17 cellular contexts compared by ENCODE assay signal in genomic region chr1:170714938-170715337, GRCh38. TPM values are rescaled to one million over a fixed set of nuclear protein-coding genes. Genes with fewer than 3 reads are reported as not detected.
"Had no signal": no experiment of that assay in that cellular context is flagged by ENCODE, and none has a peak within 500 bp of the region (broad histone marks: within the 10 kb centered on the region; RNA-seq: fewer than 3 reads in every experiment).

No MANE protein-coding gene starts in this region.

- DNase-seq: effector memory CD8-positive, alpha-beta T cell; esophagus squamous epithelium; foreskin melanocyte; heart left ventricle; hippocampal formation; left colon; left ventricle myocardium superior; mesenchymal stem cell; midbrain; occipital lobe; stimulated activated CD4-positive, alpha-beta T cell treated with anti-CD3 and anti-CD28 coated beads, Interleukin-2, amount 100 ng/mL, for 24 hours; stimulated activated naive CD4-positive, alpha-beta T cell treated with Interleukin-2 at 50 U/mL for 16 hours; trophoblast cell had no signal

- H3K9me3 ChIP-seq: esophagus squamous epithelium had no signal

- H3K27ac Mint-ChIP-seq: dendritic cell treated with granulocyte-macrophage colony-stimulating factor and Interleukin-4, amounts not matched to agents 40 ng/mL and 50 ng/mL, for 4 days; effector memory CD8-positive, alpha-beta T cell; natural killer cell treated with Interleukin-12 subunit alpha and Interleukin-12 subunit beta and Interleukin-15 and Interleukin-18, amount 100 ng/mL, for 72 hours had no signal

- H3K27me3 Mint-ChIP-seq: dendritic cell treated with granulocyte-macrophage colony-stimulating factor and Interleukin-4, amounts not matched to agents 40 ng/mL and 50 ng/mL, for 4 days had no signal

- ATAC-seq: effector memory CD8-positive, alpha-beta T cell; heart left ventricle; left colon; left ventricle myocardium superior; natural killer cell treated with Interleukin-12 subunit alpha and Interleukin-12 subunit beta and Interleukin-15 and Interleukin-18, amount 100 ng/mL, for 72 hours; sciatic nerve had no signal

- H3K4me3 ChIP-seq: esophagus squamous epithelium, heart left ventricle, lung had no signal

- H3K4me3 Mint-ChIP-seq: dendritic cell treated with granulocyte-macrophage colony-stimulating factor and Interleukin-4, amounts not matched to agents 40 ng/mL and 50 ng/mL, for 4 days; effector memory CD8-positive, alpha-beta T cell; natural killer cell treated with Interleukin-12 subunit alpha and Interleukin-12 subunit beta and Interleukin-15 and Interleukin-18, amount 100 ng/mL, for 72 hours had no signal

- H3K27me3 ChIP-seq: esophagus squamous epithelium, heart left ventricle had no signal

- H3K27ac ChIP-seq: esophagus squamous epithelium had no signal

- H3K36me3 Mint-ChIP-seq: natural killer cell treated with Interleukin-12 subunit alpha and Interleukin-12 subunit beta and Interleukin-15 and Interleukin-18, amount 100 ng/mL, for 72 hours had no signal

- H3K4me1 ChIP-seq: esophagus squamous epithelium had no signal

- H3K9me3 Mint-ChIP-seq: dendritic cell treated with granulocyte-macrophage colony-stimulating factor and Interleukin-4, amounts not matched to agents 40 ng/mL and 50 ng/mL, for 4 days; effector memory CD8-positive, alpha-beta T cell; natural killer cell treated with Interleukin-12 subunit alpha and Interleukin-12 subunit beta and Interleukin-15 and Interleukin-18, amount 100 ng/mL, for 72 hours had no signal

RNA-seq across cellular contexts. Expression of gene PRRX1, which starts 51.0 kb away (rescaled TPM):
- total RNA-seq: natural killer cell treated with Interleukin-12 subunit alpha and Interleukin-12 subunit beta and Interleukin-15 and Interleukin-18, amount 100 ng/mL, for 72 hours had no signal
